Comparison of ENCODE assay signal across 8 cellular contexts in genomic region chr9:123269316-123269715, GRCh38. TPM values are rescaled to one million over a fixed set of nuclear protein-coding genes. Genes with fewer than 3 reads are reported as not detected.
DNase-seq lines count a peak whose midpoint lies in the region; ATAC-seq, FAIRE-seq and TF ChIP-seq lines count a peak whose summit lies in the region.

No MANE protein-coding gene starts in this region.

- H3K9me2 ChIP-seq in PC-3 (replicated peaks; ENCODE audit: low read length) = no peaks in the 10 kb centered on the region

- H3K9ac ChIP-seq in PC-3 (ENCODE audit: low read length) (no peak overlapping the region), endothelial cell of umbilical vein (replicated peaks; ENCODE audit: extremely low read depth, insufficient read depth, low read length) (no peak overlapping the region), rectal smooth muscle tissue (ENCODE audit: low read length) (peak overlapping the region; percentile 77)

- no peaks in the 10 kb centered on the region for H3K4me1 ChIP-seq in PC-3 (ENCODE audit: insufficient read depth, low read length)
- peaks cover 2% of the 10 kb centered on the region for H3K4me1 ChIP-seq in endothelial cell of umbilical vein (ENCODE audit: control insufficient read depth, extremely low read depth, insufficient read depth, low read length)
- H3K4me1 ChIP-seq in rectal smooth muscle tissue (ENCODE audit: control insufficient read depth, insufficient read depth, low read length) = peaks cover 2% of the 10 kb centered on the region

- H3K79me2 ChIP-seq in PC-3 (ENCODE audit: low read length) (peaks cover 9% of the 10 kb centered on the region), endothelial cell of umbilical vein (ENCODE audit: control insufficient read depth, insufficient read depth, low read length) (no peaks in the 10 kb centered on the region)

- H2AFZ ChIP-seq in PC-3 (ENCODE audit: low read length) (peak overlapping the region; percentile 88), endothelial cell of umbilical vein (ENCODE audit: low read depth, low read length) (peak overlapping the region; percentile 99)

- H3K27ac ChIP-seq in PC-3 (ENCODE audit: low read length) = no peak overlapping the region
- no peak overlapping the region for H3K27ac ChIP-seq in endothelial cell of umbilical vein (ENCODE audit: insufficient read depth, low read depth, low read length)
- no peak overlapping the region for H3K27ac ChIP-seq in rectal smooth muscle tissue (ENCODE audit: low read depth, low read length)

- DNase-seq in GM12891 (ENCODE audit: insufficient read length, low spot score) (no peak), PC-3 (no peak), endothelial cell of umbilical vein (ENCODE audit: low read depth, low spot score) (no peak), OCI-M1 (lab: John Stamatoyannopoulos, UW) (no peak), COLO829 (ENCODE audit: low spot score) (no peak), HCEC 1CT (no peak)

- peak overlapping the region; percentile 76 for H3K4me3 ChIP-seq in PC-3 (ENCODE audit: low read length)
- peak overlapping the region in 1 of 3 experiments; percentile 60 for H3K4me3 ChIP-seq in endothelial cell of umbilical vein (replicated peaks in 1 of 3; ENCODE audit: insufficient read depth in 1 of 3, low read depth in 1 of 3, low read length in 3 of 3)
- H3K4me3 ChIP-seq in rectal smooth muscle tissue (ENCODE audit: low read length) = peak overlapping the region; percentile 82

- H3K4me2 ChIP-seq in PC-3 (ENCODE audit: low read length) = peak overlapping the region; percentile 93
- peak overlapping the region; percentile 51 for H3K4me2 ChIP-seq in endothelial cell of umbilical vein (ENCODE audit: insufficient read depth, low read length)

- ATAC-seq in PC-3 = no peak
- no peak for ATAC-seq in GM19452 (IDR thresholded peaks at IDR 0.05; ENCODE audit: unreplicated experiment)

- POLR2A ChIA-PET in PC-3 (lab: Charles Lee; ENCODE audit: unreplicated experiment) (no interaction called here), endothelial cell of umbilical vein (lab: Charles Lee) (no interaction called here)

- dilution Hi-C loops in endothelial cell of umbilical vein (cut with MboI; ENCODE audit: extremely low pct_ligation_motif_present, low sequenced_read_pairs) = no loop called here

- no peaks in the 10 kb centered on the region for H3K9me1 ChIP-seq in endothelial cell of umbilical vein (replicated peaks; ENCODE audit: control insufficient read depth, extremely low read depth, insufficient read depth, low read length)

- TF ChIP-seq CTCF in PC-3 (conservative IDR thresholded peaks at IDR 0.05; ENCODE audit: low read depth, low read length) = no peak
- no peak for TF ChIP-seq CTCF in endothelial cell of umbilical vein (IDR thresholded peaks at IDR 0.05; ENCODE audit: extremely low read depth in 1 of 2, insufficient read depth in 1 of 2, low read depth in 1 of 2, low read length in 2 of 2)

- TF ChIP-seq POLR2A in GM12891 (IDR thresholded peaks at IDR 0.05; ENCODE audit: low read depth, low read length) = no peak
- TF ChIP-seq POLR2A in endothelial cell of umbilical vein (IDR thresholded peaks at IDR 0.05; ENCODE audit: low read depth, low read length) = no peak

- H3K27me3 ChIP-seq in PC-3 (ENCODE audit: low read length) (no peaks in the 10 kb centered on the region), endothelial cell of umbilical vein (ENCODE audit: control insufficient read depth in 2 of 2, insufficient read depth in 2 of 2, low read length in 2 of 2) (peaks cover 0 to 4% of the 10 kb centered on the region in 2 experiments), rectal smooth muscle tissue (ENCODE audit: control insufficient read depth, insufficient read depth, low read length) (no peaks in the 10 kb centered on the region)

- intact Hi-C loops in PC-3 (cut with micrococcal nuclease) = no loop called here
- intact Hi-C loops in endothelial cell of umbilical vein (cut with micrococcal nuclease) = loop anchor here (2.0 kb wide), 1 partner anchor 79 kb away; no protein-coding TSS in a partner anchor

- BruUV-seq in PC-3 (replicated peaks; lab: Mats Ljungman, UMichigan) (no TSS peak), endothelial cell of umbilical vein (replicated peaks; lab: Mats Ljungman, UMichigan) (no TSS peak)

- peak; percentile 40 for FAIRE-seq in GM12891 (lab: Jason Lieb, UNC)
- FAIRE-seq in endothelial cell of umbilical vein (lab: Jason Lieb, UNC) = no peak

- no peaks in the 10 kb centered on the region for H3F3A ChIP-seq in PC-3 (ENCODE audit: low read length, unreplicated experiment)

- H3K36me3 ChIP-seq in PC-3 (ENCODE audit: low read depth, low read length) = no peaks in the 10 kb centered on the region
- H3K36me3 ChIP-seq in endothelial cell of umbilical vein (ENCODE audit: control insufficient read depth in 2 of 2, extremely low read depth in 1 of 2, insufficient read depth in 2 of 2, low read length in 2 of 2) = no peaks in the 10 kb centered on the region
- H3K36me3 ChIP-seq in rectal smooth muscle tissue (ENCODE audit: control insufficient read depth, insufficient read depth, low read length) = no peaks in the 10 kb centered on the region

- CTCF ChIA-PET in PC-3 (lab: Charles Lee) (interaction anchor here (0.6 to 1.1 kb wide), 2 partner anchors 13 to 158 kb away, joined by 3 read pairs; no protein-coding TSS in a partner anchor), endothelial cell of umbilical vein (lab: Charles Lee) (interaction anchor here (0.6 to 1.1 kb wide), 3 partner anchors 80 to 85 kb away, joined by 3 to 4 read pairs (median 3); no protein-coding TSS in a partner anchor)

- H3K9me3 ChIP-seq in PC-3 (ENCODE audit: low read length) (no peaks in the 10 kb centered on the region), endothelial cell of umbilical vein (replicated peaks; ENCODE audit: control insufficient read depth, insufficient read depth, low read length) (no peaks in the 10 kb centered on the region)

- no peaks in the 10 kb centered on the region for H4K20me1 ChIP-seq in PC-3 (ENCODE audit: low read length)
- no peaks in the 10 kb centered on the region for H4K20me1 ChIP-seq in endothelial cell of umbilical vein (replicated peaks; ENCODE audit: control insufficient read depth, extremely low read depth, insufficient read depth, low read length)

TF ChIP-seq in GM12891, 5 proteins besides CTCF, POLR2A, EP300 and RAD21:
- TF ChIP-seq POLR2AphosphoS5 (IDR thresholded peaks at IDR 0.05; ENCODE audit: low read depth, low read length) (no peak), TAF1 (IDR thresholded peaks at IDR 0.05; ENCODE audit: low read depth, low read length) (no peak)

TF ChIP-seq in endothelial cell of umbilical vein, 7 proteins besides CTCF, POLR2A, EP300 and RAD21:
- no peak for TF ChIP-seq GATA2 (IDR thresholded peaks at IDR 0.05; ENCODE audit: insufficient read depth, insufficient read length, low read depth, low read length)
- TF ChIP-seq POLR2AphosphoS5 (IDR thresholded peaks at IDR 0.05; ENCODE audit: insufficient read depth, low read depth, low read length) = no peak
- no peak for TF ChIP-seq JUN (IDR thresholded peaks at IDR 0.05; ENCODE audit: borderline replicate concordance, insufficient read depth, insufficient read length, low read depth)
- no peak for TF ChIP-seq EZH2 (IDR thresholded peaks at IDR 0.05; ENCODE audit: borderline replicate concordance, low read depth, low read length, severe bottlenecking)
- no peak for TF ChIP-seq MAX (IDR thresholded peaks at IDR 0.05; ENCODE audit: insufficient read depth, insufficient read length)

RNA-seq across cellular contexts. Expression of gene STRBP, which starts 0.9 kb away (rescaled TPM):
- polyA plus RNA-seq in GM12891 (2012; ENCODE audit: low read depth, missing spikeins) = 53.8 TPM
- total RNA-seq in PC-3 (2014; rRNA removed) (15.6 and 19.2 TPM in 2 replicates), endothelial cell of umbilical vein (14.8 and 15.4 TPM in 2 replicates)
- 3.3 and 7.7 TPM in 2 replicates for polyA plus RNA-seq in endothelial cell of umbilical vein
- 6.0 and 7.3 TPM in 2 replicates for polyA plus RNA-seq in endothelial cell of umbilical vein (2011; cell fraction: cytosol; rRNA removed)
- 8.4 and 9.3 TPM in 2 replicates for polyA plus RNA-seq in endothelial cell of umbilical vein (2011; cell fraction: nucleus; rRNA removed)
- polyA plus RNA-seq in endothelial cell of umbilical vein (2012) = 9.6 and 9.9 TPM in 2 replicates
- polyA minus RNA-seq in endothelial cell of umbilical vein = 7.4 and 11.2 TPM in 2 replicates
- 22.2 TPM for polyA minus RNA-seq in endothelial cell of umbilical vein (2011; cell fraction: cytosol; rRNA and poly(A)+ RNA removed)
- polyA minus RNA-seq in endothelial cell of umbilical vein (2011; cell fraction: nucleus; rRNA and poly(A)+ RNA removed) = 12.1 and 15.3 TPM in 2 replicates
